Comparison of ENCODE assay signal across 1 cellular context in the genomic region with DNA sequence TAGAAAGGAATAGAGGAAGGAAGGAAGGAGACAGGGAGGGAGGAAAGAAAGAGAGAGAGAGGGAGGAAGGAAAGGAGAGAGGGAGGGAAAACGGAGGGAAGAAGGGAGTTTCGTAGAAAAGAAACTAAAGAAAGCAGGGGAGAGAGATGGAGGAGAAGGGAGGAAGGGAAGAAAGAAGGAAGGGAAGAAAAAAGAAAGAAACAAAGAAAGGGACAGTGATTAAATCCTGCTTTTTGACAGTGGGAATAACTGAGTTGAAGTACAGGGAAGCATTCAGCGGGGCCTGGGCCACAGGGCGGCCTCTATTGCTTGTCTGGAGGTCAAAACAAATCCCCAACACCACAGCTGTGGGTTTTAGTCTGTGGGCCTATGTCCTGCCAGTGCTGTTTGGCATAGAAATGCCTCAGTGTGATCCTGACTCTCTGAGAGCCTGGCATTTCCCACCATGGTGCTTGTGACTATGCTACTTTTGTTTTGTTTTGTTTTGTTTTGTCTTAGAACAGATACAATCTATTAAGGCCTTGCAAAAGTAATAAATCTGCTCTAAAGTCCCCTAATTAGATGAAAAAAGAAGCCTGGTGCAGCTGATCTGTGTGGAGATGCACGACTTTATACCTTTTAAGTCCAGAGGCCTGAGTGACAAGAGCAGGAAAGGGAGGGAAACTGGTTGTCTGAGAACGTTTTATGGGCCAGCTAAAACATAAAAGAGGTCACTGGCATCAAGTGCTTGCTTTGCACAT.
TF ChIP-seq lines count a peak whose summit lies in the region.

No MANE protein-coding gene starts in this region.

TF ChIP-seq in K562, 482 proteins besides CTCF, POLR2A, EP300 and RAD21 (continued from another document):
- TF ChIP-seq MLLT1 (IDR thresholded peaks at IDR 0.05) (0 out of 4 replicates have a peak, but pooled peaks of 1 of the 2 experiments have one; percentile 16), ZNF398 (CRISPR knock-in tag; IDR thresholded peaks at IDR 0.05) (no peak)
- TF ChIP-seq, protein P1, sequence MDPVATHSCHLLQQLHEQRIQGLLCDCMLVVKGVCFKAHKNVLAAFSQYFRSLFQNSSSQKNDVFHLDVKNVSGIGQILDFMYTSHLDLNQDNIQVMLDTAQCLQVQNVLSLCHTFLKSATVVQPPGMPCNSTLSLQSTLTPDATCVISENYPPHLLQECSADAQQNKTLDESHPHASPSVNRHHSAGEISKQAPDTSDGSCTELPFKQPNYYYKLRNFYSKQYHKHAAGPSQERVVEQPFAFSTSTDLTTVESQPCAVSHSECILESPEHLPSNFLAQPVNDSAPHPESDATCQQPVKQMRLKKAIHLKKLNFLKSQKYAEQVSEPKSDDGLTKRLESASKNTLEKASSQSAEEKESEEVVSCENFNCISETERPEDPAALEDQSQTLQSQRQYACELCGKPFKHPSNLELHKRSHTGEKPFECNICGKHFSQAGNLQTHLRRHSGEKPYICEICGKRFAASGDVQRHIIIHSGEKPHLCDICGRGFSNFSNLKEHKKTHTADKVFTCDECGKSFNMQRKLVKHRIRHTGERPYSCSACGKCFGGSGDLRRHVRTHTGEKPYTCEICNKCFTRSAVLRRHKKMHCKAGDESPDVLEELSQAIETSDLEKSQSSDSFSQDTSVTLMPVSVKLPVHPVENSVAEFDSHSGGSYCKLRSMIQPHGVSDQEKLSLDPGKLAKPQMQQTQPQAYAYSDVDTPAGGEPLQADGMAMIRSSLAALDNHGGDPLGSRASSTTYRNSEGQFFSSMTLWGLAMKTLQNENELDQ (CRISPR knock-in tag; IDR thresholded peaks at IDR 0.05; ENCODE audit: borderline replicate concordance): no peak
